ENCODE assay signal across 18 cellular contexts in the genomic region with DNA sequence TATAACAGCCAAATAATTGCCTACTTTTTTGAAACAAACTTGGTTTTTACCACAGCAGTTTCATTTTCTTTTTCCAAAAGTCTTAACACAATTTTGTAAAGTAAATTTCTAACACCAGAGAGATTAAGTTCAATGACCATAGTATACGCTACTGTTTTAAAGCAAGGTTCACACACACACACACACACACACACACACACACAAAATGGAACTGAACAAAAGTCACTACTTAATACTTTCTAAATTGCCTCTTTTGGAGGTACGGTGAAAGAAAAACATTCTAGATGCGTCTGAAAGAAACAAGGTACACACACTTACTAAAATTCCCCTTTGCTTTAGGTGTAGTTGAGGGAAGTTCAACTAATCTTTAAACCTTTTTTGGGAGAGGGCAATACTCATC. TPM values are rescaled to one million over a fixed set of nuclear protein-coding genes. Genes with fewer than 3 reads are reported as not detected.
DNase-seq lines count a peak whose midpoint lies in the region; ATAC-seq and TF ChIP-seq lines count a peak whose summit lies in the region.
"Had no signal": no experiment of that assay in that cellular context is flagged by ENCODE, and none has a peak within 500 bp of the region (broad histone marks: within the 10 kb centered on the region; RNA-seq: fewer than 3 reads in every experiment).

No MANE protein-coding gene starts in this region.

- H3K79me2 ChIP-seq in OCI-LY3 (ENCODE audit: low read length) = no peaks in the 10 kb centered on the region

- H3K4me1 Mint-ChIP-seq in stimulated activated naive CD8-positive, alpha-beta T cell treated with anti-CD3 and anti-CD28 coated beads, Interleukin-15, Interleukin-2, amounts not matched to agents 100 ng/mL and 50 ng/mL, for 24 hours (ENCODE audit: low read depth) = peaks cover 97% of the 10 kb centered on the region
- peaks cover 92% of the 10 kb centered on the region for H3K4me1 Mint-ChIP-seq in activated naive CD8-positive, alpha-beta T cell treated with anti-CD3 and anti-CD28 coated beads, Interleukin-2, amount 50 U/mL, for 24 hours

- peak overlapping the region; percentile 73 for H3K4me3 Mint-ChIP-seq in stimulated activated naive CD8-positive, alpha-beta T cell treated with anti-CD3 and anti-CD28 coated beads, Interleukin-15, Interleukin-2, amounts not matched to agents 100 ng/mL and 50 ng/mL, for 24 hours
- peak overlapping the region; percentile 58 for H3K4me3 Mint-ChIP-seq in activated naive CD8-positive, alpha-beta T cell treated with anti-CD3 and anti-CD28 coated beads, Interleukin-2, amount 50 U/mL, for 24 hours

- H3K27ac Mint-ChIP-seq in stimulated activated naive CD8-positive, alpha-beta T cell treated with anti-CD3 and anti-CD28 coated beads, Interleukin-15, Interleukin-2, amounts not matched to agents 100 ng/mL and 50 ng/mL, for 24 hours = peak overlapping the region; percentile 50
- peak overlapping the region; percentile 64 for H3K27ac Mint-ChIP-seq in activated naive CD8-positive, alpha-beta T cell treated with anti-CD3 and anti-CD28 coated beads, Interleukin-2, amount 50 U/mL, for 24 hours

- H3K36me3 ChIP-seq in OCI-LY3 (replicated peaks; ENCODE audit: low read depth, low read length) = peaks cover 31% of the 10 kb centered on the region
- peaks cover 10% of the 10 kb centered on the region; the same call in 1 of the 2 replicates for H3K36me3 ChIP-seq in HAP-1 (replicated peaks)

- H3K27ac ChIP-seq in OCI-LY3 (ENCODE audit: low read length) = no peak overlapping the region
- H3K27ac ChIP-seq: body of pancreas, coronary artery, pancreas, sigmoid colon had no signal

- ATAC-seq in stimulated activated naive CD8-positive, alpha-beta T cell treated with anti-CD3 and anti-CD28 coated beads, Interleukin-15, Interleukin-2, amounts not matched to agents 100 U/mL and 50 U/mL, for 24 hours = no peak
- ATAC-seq in activated naive CD8-positive, alpha-beta T cell treated with anti-CD3 and anti-CD28 coated beads, Interleukin-2, amount 50 U/mL, for 24 hours = no peak
- ATAC-seq in left cardiac atrium = no peak
- ATAC-seq: body of pancreas, pancreas had no signal

- H3K4me1 ChIP-seq in OCI-LY3 (ENCODE audit: low read length) (peaks cover 40% of the 10 kb centered on the region), HAP-1 (no peaks in the 10 kb centered on the region)
- H3K4me1 ChIP-seq: body of pancreas, pancreas had no signal

- peak overlapping the region; percentile 41 for H3K4me2 ChIP-seq in OCI-LY3 (ENCODE audit: low read length)

- H3K9me3 ChIP-seq in OCI-LY3 (ENCODE audit: insufficient read depth, low read length) (peaks cover 12% of the 10 kb centered on the region; the same call in 1 of the 2 replicates), HAP-1 (no peaks in the 10 kb centered on the region)
- H3K9me3 ChIP-seq: body of pancreas, Caco-2, pancreas, sigmoid colon had no signal

- in situ Hi-C loops in HAP-1 (cut with MboI; ENCODE audit: low sequenced_read_pairs) = no loop called here

- H3K4me3 ChIP-seq in OCI-LY3 (ENCODE audit: low read length) (no peak overlapping the region), HAP-1 (no peak overlapping the region)
- H3K4me3 ChIP-seq: body of pancreas, coronary artery, pancreas, sigmoid colon had no signal

- no peak overlapping the region for H2AFZ ChIP-seq in OCI-LY3 (ENCODE audit: low read depth, low read length)

- no peaks in the 10 kb centered on the region for H3K27me3 ChIP-seq in OCI-LY3 (ENCODE audit: low read depth, low read length)
- H3K27me3 ChIP-seq in HAP-1 (ENCODE audit: low read depth) = no peaks in the 10 kb centered on the region
- H3K27me3 ChIP-seq: body of pancreas, pancreas, sigmoid colon had no signal

- peaks cover 61% of the 10 kb centered on the region for H3K36me3 Mint-ChIP-seq in stimulated activated naive CD8-positive, alpha-beta T cell treated with anti-CD3 and anti-CD28 coated beads, Interleukin-15, Interleukin-2, amounts not matched to agents 100 ng/mL and 50 ng/mL, for 24 hours (ENCODE audit: low read depth)
- H3K36me3 Mint-ChIP-seq in activated naive CD8-positive, alpha-beta T cell treated with anti-CD3 and anti-CD28 coated beads, Interleukin-2, amount 50 U/mL, for 24 hours (ENCODE audit: low read depth) = peaks cover 50% of the 10 kb centered on the region

- no peaks in the 10 kb centered on the region for H3K9me3 Mint-ChIP-seq in stimulated activated naive CD8-positive, alpha-beta T cell treated with anti-CD3 and anti-CD28 coated beads, Interleukin-15, Interleukin-2, amounts not matched to agents 100 ng/mL and 50 ng/mL, for 24 hours
- peaks cover 4% of the 10 kb centered on the region for H3K9me3 Mint-ChIP-seq in activated naive CD8-positive, alpha-beta T cell treated with anti-CD3 and anti-CD28 coated beads, Interleukin-2, amount 50 U/mL, for 24 hours

- no peak for DNase-seq in stimulated activated naive CD8-positive, alpha-beta T cell treated with anti-CD3 and anti-CD28 coated beads, Interleukin-15, Interleukin-2, amounts not matched to agents 100 U/mL and 50 U/mL, for 24 hours
- DNase-seq in activated naive CD8-positive, alpha-beta T cell treated with anti-CD3 and anti-CD28 coated beads, Interleukin-2, amount 50 U/mL, for 24 hours = no peak
- DNase-seq in HAP-1 (ENCODE audit: low spot score in 2 of 2) (no peak), NCI-H2107 treated with DMSO at 0.1 percent for 48 hours (lab: John Stamatoyannopoulos, UW; ENCODE audit: unreplicated experiment) (no peak), left cardiac atrium (no peak)
- DNase-seq: activated CD4-positive, alpha-beta T cell treated with anti-CD3 and anti-CD28 coated beads, Interleukin-2, amount 50 U/mL, for 48 hours; activated gamma-delta T cell; body of pancreas; Caco-2; H7; KBM-7; NCI-H1417; NCI-H774; pancreas; sigmoid colon had no signal

- TF ChIP-seq CTCF in OCI-LY3 (IDR thresholded peaks at IDR 0.05; ENCODE audit: low read depth, low read length) = no peak

- intact Hi-C loops in left cardiac atrium (cut with DNase I) = no loop called here

- no peaks in the 10 kb centered on the region for H3K27me3 Mint-ChIP-seq in stimulated activated naive CD8-positive, alpha-beta T cell treated with anti-CD3 and anti-CD28 coated beads, Interleukin-15, Interleukin-2, amounts not matched to agents 100 ng/mL and 50 ng/mL, for 24 hours
- H3K27me3 Mint-ChIP-seq in activated naive CD8-positive, alpha-beta T cell treated with anti-CD3 and anti-CD28 coated beads, Interleukin-2, amount 50 U/mL, for 24 hours = no peaks in the 10 kb centered on the region

- no peaks in the 10 kb centered on the region for H4K20me1 ChIP-seq in OCI-LY3 (ENCODE audit: insufficient read depth, low read length)

- no peak overlapping the region for H3K9ac ChIP-seq in OCI-LY3 (ENCODE audit: low read length)

RNA-seq across cellular contexts. Expression of a gene that starts 30.1 kb away (rescaled TPM):
- 1 to 10 TPM; 9.0 to 9.2 TPM for total RNA-seq in left cardiac atrium
